Comparison of ENCODE assay signal across 28 cellular contexts in genomic region chr2:229642371-229642770, GRCh38.
DNase-seq lines count a peak whose midpoint lies in the region; ATAC-seq, FAIRE-seq and TF ChIP-seq lines count a peak whose summit lies in the region.
"Had no signal": no experiment of that assay in that cellular context is flagged by ENCODE, and none has a peak within 500 bp of the region (broad histone marks: within the 10 kb centered on the region; RNA-seq: fewer than 3 reads in every experiment).

No MANE protein-coding gene starts in this region.

- no peak overlapping the region for H3K4me2 ChIP-seq in mammary epithelial cell (ENCODE audit: insufficient read depth, low read depth, low read length)

- no peak for TF ChIP-seq CTCF in mammary epithelial cell (conservative IDR thresholded peaks at IDR 0.05 in 1 of 2, IDR thresholded peaks at IDR 0.05 in 1 of 2; ENCODE audit: extremely low read depth in 1 of 2, insufficient read depth in 1 of 2, low read depth in 1 of 2, low read length in 2 of 2)
- no peak for TF ChIP-seq CTCF in right lobe of liver (IDR thresholded peaks at IDR 0.05)

- H3K27me3 ChIP-seq in mammary epithelial cell (ENCODE audit: insufficient read depth, low read length), result no peaks in the 10 kb centered on the region
- no peaks in the 10 kb centered on the region for H3K27me3 ChIP-seq in right lobe of liver
- H3K27me3 ChIP-seq: ascending aorta, tibial artery had no signal

- in situ Hi-C loops in mammary epithelial cell (cut with MboI; ENCODE audit: low sequenced_read_pairs in 2 of 2), result no loop called here

- FAIRE-seq in frontal cortex (lab: Jason Lieb, UNC), result no peak
- FAIRE-seq: endometrium, GM19239, RCC 7860 had no signal

- H3K36me3 ChIP-seq in mammary epithelial cell (ENCODE audit: insufficient read depth, low read length) (no peaks in the 10 kb centered on the region), right lobe of liver (no peaks in the 10 kb centered on the region)
- H3K36me3 ChIP-seq: ascending aorta, tibial artery had no signal

- H3K27ac ChIP-seq in mammary epithelial cell (ENCODE audit: insufficient read depth, low read depth, low read length), result no peak overlapping the region
- H3K27ac ChIP-seq in right lobe of liver, result no peak overlapping the region
- H3K27ac ChIP-seq: ascending aorta, skin epidermis, tibial artery had no signal

- CTCF ChIA-PET in mammary epithelial cell (lab: Charles Lee; ENCODE audit: low non-redundant PET), result no interaction called here

- DNase-seq in A172 (ENCODE audit: low spot score) (peak; percentile 48), LoVo (ENCODE audit: low spot score) (peak; percentile 15), mammary epithelial cell (peak; percentile 44), right lobe of liver (peak; percentile 52 to 66 (median 59)), AG08396 (ENCODE audit: low spot score) (no peak), frontal cortex (ENCODE audit: low spot score in 2 of 2) (no peak)
- DNase-seq in activated CD4-positive, CD25-positive, alpha-beta regulatory T cell (lab: John Stamatoyannopoulos, UW), result no peak
- DNase-seq: activated CD4-positive, alpha-beta T cell treated with anti-CD3 and anti-CD28 coated beads, Interleukin-2, amount 50 U/mL, for 48 hours; CD8-positive, alpha-beta T cell; central memory CD4-positive, alpha-beta T cell; HCEC 1CT; hippocampal formation; Karpas-422; left ventricle myocardium superior; naive thymus-derived CD8-positive, alpha-beta T cell; NCI-H1092 treated with DMSO at 0.1 percent for 48 hours; NCI-H1930; NCI-H2227 treated with DMSO at 0.1 percent for 48 hours; NCI-H526 treated with DMSO at 0.1 percent for 48 hours; T-cell; tibial artery had no signal

- no TSS peak for BruUV-seq in mammary epithelial cell (replicated peaks; lab: Mats Ljungman, UMichigan)

- no peaks in the 10 kb centered on the region for H3K9me3 ChIP-seq in mammary epithelial cell (replicated peaks; ENCODE audit: insufficient read depth, low read length)
- no peaks in the 10 kb centered on the region for H3K9me3 ChIP-seq in right lobe of liver
- H3K9me3 ChIP-seq: ascending aorta, tibial artery had no signal

- no peak overlapping the region for H3K9ac ChIP-seq in mammary epithelial cell (ENCODE audit: insufficient read depth, low read length)

- WGBS in mammary epithelial cell (ENCODE audit: low coverage, missing lambda C conversion rate), result 94% methylated on average over 3 of the region's 3 CpGs
- WGBS in right lobe of liver (ENCODE audit: insufficient coverage, low coverage, low lambda C conversion rate, missing lambda C conversion rate), result 40% methylated on average over 3 of the region's 3 CpGs

- intact Hi-C loops in mammary epithelial cell (cut with micrococcal nuclease) (no loop called here), right lobe of liver (cut with DNase I) (no loop called here)

- peak; percentile 83 to 98 (median 92) for ATAC-seq in right lobe of liver
- ATAC-seq in GM18505 (IDR thresholded peaks at IDR 0.05; ENCODE audit: unreplicated experiment), result no peak
- ATAC-seq: activated CD4-positive, CD25-positive, alpha-beta regulatory T cell treated with anti-CD3 and anti-CD28 coated beads, Interleukin-2, amount 50 U/mL, for 24 hours; CD8-positive, alpha-beta T cell; left ventricle myocardium superior; naive thymus-derived CD8-positive, alpha-beta T cell; T-cell had no signal

- no peaks in the 10 kb centered on the region for H3K79me2 ChIP-seq in mammary epithelial cell (ENCODE audit: insufficient read depth, low read length)

- dilution Hi-C loops in mammary epithelial cell (cut with HindIII; ENCODE audit: low sequenced_read_pairs), result no loop called here

- H3K4me3 ChIP-seq in mammary epithelial cell (replicated peaks in 1 of 3; ENCODE audit: insufficient read depth in 1 of 3, low read depth in 2 of 3, low read length in 3 of 3) (no peak overlapping the region), right lobe of liver (no peak overlapping the region)
- H3K4me3 ChIP-seq: ascending aorta, skin epidermis, tibial artery had no signal

- H3K4me1 ChIP-seq in mammary epithelial cell (ENCODE audit: insufficient read depth, low read length) (peaks cover 5% of the 10 kb centered on the region), right lobe of liver (no peaks in the 10 kb centered on the region)
- H3K4me1 ChIP-seq: ascending aorta, tibial artery had no signal

- TF ChIP-seq POLR2A in right lobe of liver (IDR thresholded peaks at IDR 0.05), result no peak
- no peak for TF ChIP-seq POLR2A in GM18505 (IDR thresholded peaks at IDR 0.05; ENCODE audit: borderline replicate concordance, extremely low read depth, insufficient read depth, insufficient read length)

- H2AFZ ChIP-seq in mammary epithelial cell (ENCODE audit: low read depth, low read length), result no peak overlapping the region

- H4K20me1 ChIP-seq in mammary epithelial cell (ENCODE audit: insufficient read depth, low read length), result no peaks in the 10 kb centered on the region

Comparison
In these comparisons a context has a peak if more than half of its experiments do, and no peak if none do; other contexts are left out.
1. DNase-seq: peak in A172 (single experiment), LoVo (single experiment), mammary epithelial cell (single experiment) and right lobe of liver (3 of 3); none in AG08396 (single experiment), activated CD4-positive, CD25-positive, alpha-beta regulatory T cell (0 of 4) and frontal cortex (0 of 2).